15 cellular contexts compared by ENCODE assay signal in the genomic region with DNA sequence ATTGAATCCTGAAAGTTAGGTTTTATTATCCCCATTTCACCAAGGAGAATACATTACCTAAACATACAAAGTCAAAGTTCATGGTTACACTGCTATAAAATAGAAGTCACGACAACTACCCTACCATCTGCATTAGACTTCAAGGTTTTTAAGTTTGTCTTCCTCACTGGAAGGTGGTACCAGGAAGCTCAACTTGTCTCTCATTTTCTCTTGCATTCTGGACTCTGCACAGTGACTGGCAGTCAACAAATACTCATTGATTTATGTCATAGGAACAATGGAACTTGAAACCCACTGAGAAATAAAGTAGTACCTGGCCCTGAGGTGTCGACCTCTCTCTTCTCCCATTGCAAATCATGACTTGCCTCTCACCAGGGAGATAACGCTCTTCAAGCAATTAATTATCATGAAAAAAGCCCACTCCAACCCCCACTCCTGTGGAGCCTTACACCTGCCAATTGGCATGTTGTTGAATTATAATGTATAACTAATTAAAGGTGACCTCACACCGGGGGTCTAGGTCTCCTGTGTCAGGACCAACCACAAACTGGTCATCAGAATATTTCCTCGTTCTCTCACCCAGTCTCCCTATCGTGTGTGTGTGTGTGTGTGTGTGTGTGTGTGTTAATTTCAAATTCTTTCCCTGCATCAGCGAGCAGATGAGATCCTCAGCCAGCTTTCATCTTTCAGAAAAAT.
DNase-seq lines count a peak whose midpoint lies in the region; ATAC-seq and TF ChIP-seq lines count a peak whose summit lies in the region.
"Had no signal": no experiment of that assay in that cellular context is flagged by ENCODE, and none has a peak within 500 bp of the region (broad histone marks: within the 10 kb centered on the region; RNA-seq: fewer than 3 reads in every experiment).

No MANE protein-coding gene starts in this region.

- no peak for ATAC-seq in GM21825 (IDR thresholded peaks at IDR 0.05; ENCODE audit: unreplicated experiment)
- ATAC-seq: CD8-positive, alpha-beta T cell; gastrocnemius medialis had no signal

- no peaks in the 10 kb centered on the region for H3K36me3 ChIP-seq in breast epithelium
- H3K36me3 ChIP-seq: gastrocnemius medialis had no signal

- no peak overlapping the region for H3K4me3 ChIP-seq in breast epithelium
- H3K4me3 ChIP-seq: gastrocnemius medialis had no signal

- H3K4me1 ChIP-seq in breast epithelium: no peaks in the 10 kb centered on the region
- H3K4me1 ChIP-seq: gastrocnemius medialis had no signal

- H3K9me3 ChIP-seq in breast epithelium: no peaks in the 10 kb centered on the region
- H3K9me3 ChIP-seq: gastrocnemius medialis had no signal

- DNase-seq in NCI-H187 (lab: John Stamatoyannopoulos, UW) (peak; percentile 14 to 49), NCI-H187 treated with DMSO at 0.1 percent for 48 hours (lab: John Stamatoyannopoulos, UW) (no peak), NCI-H510A treated with DMSO at 0.1 percent for 48 hours (lab: John Stamatoyannopoulos, UW) (peak; percentile 51), iPS-NIHi11 (ENCODE audit: low spot score) (peak; percentile 15), foreskin melanocyte (no peak), breast epithelium (ENCODE audit: low spot score in 2 of 2) (no peak)
- DNase-seq in stimulated activated CD4-positive, alpha-beta T cell treated with anti-CD3 and anti-CD28 coated beads, Interleukin-2, amount 100 ng/mL, for 24 hours: no peak
- DNase-seq: activated CD4-positive, CD25-positive, alpha-beta regulatory T cell; activated effector memory CD4-positive, alpha-beta T cell treated with Interleukin-2 at 50 U/mL for 16 hours; CD8-positive, alpha-beta T cell; gastrocnemius medialis; NCI-H1436 treated with DMSO at 0.1 percent for 48 hours; occipital lobe; Right ventricle myocardium superior had no signal

- TF ChIP-seq CTCF in breast epithelium (IDR thresholded peaks at IDR 0.05): no peak

- TF ChIP-seq POLR2A in breast epithelium (IDR thresholded peaks at IDR 0.05): no peak

- H3K27me3 ChIP-seq in breast epithelium: no peaks in the 10 kb centered on the region
- H3K27me3 ChIP-seq: gastrocnemius medialis had no signal

- intact Hi-C loops in breast epithelium (cut with DNase I; ENCODE audit: low total_unique reads): no loop called here

- no peak overlapping the region for H3K27ac ChIP-seq in breast epithelium
- H3K27ac ChIP-seq: gastrocnemius medialis had no signal

Comparison
In these comparisons a context has a peak if more than half of its experiments do, and no peak if none do; other contexts are left out.
1. DNase-seq: peak in NCI-H187 (2 of 2), NCI-H510A treated with DMSO at 0.1 percent for 48 hours (single experiment) and iPS-NIHi11 (single experiment); none in NCI-H187 treated with DMSO at 0.1 percent for 48 hours (single experiment), foreskin melanocyte (single experiment), breast epithelium (0 of 2) and stimulated activated CD4-positive, alpha-beta T cell treated with anti-CD3 and anti-CD28 coated beads, Interleukin-2, amount 100 ng/mL, for 24 hours (0 of 2).